In genomic region chr17:2344528-2344927, GRCh38 we compare ENCODE assay signal across 21 cellular contexts.
"Had no signal": no experiment of that assay in that cellular context is flagged by ENCODE, and none has a peak within 500 bp of the region (broad histone marks: within the 10 kb centered on the region; RNA-seq: fewer than 3 reads in every experiment).

No MANE protein-coding gene starts in this region.

- H3K27me3 Mint-ChIP-seq: naive B cell; stimulated activated memory B cell treated with anti-CD40 and anti-IgM and Interleukin-4, amounts not matched to agents 10 μg/mL and 1 μg/mL and 100 μg/mL, for 72 hours had no signal

- H3K36me3 Mint-ChIP-seq: naive B cell had no signal

- H3K4me1 ChIP-seq: colonic mucosa had no signal

- H3K27ac Mint-ChIP-seq: nephron; stimulated activated memory B cell treated with anti-CD40 and anti-IgM and Interleukin-4, amounts not matched to agents 10 μg/mL and 1 μg/mL and 100 μg/mL, for 72 hours had no signal

- H3K4me3 ChIP-seq: colonic mucosa, esophagus squamous epithelium, heart left ventricle, lung, spleen, stomach, upper lobe of right lung, vagina had no signal

- H3K27me3 ChIP-seq: colonic mucosa, esophagus squamous epithelium, heart left ventricle, spleen, stomach, upper lobe of right lung, vagina had no signal

- H3K9me3 Mint-ChIP-seq: naive B cell; nephron; stimulated activated memory B cell treated with anti-CD40 and anti-IgM and Interleukin-4, amounts not matched to agents 10 μg/mL and 1 μg/mL and 100 μg/mL, for 72 hours had no signal

- H3K9me3 ChIP-seq: colonic mucosa, esophagus squamous epithelium, heart left ventricle, spleen, stomach, upper lobe of right lung, vagina had no signal

- H3K27ac ChIP-seq: colonic mucosa, esophagus squamous epithelium, heart left ventricle, stomach, upper lobe of right lung, vagina had no signal

- DNase-seq: colonic mucosa; dermis blood vessel endothelial cell; esophagus squamous epithelium; heart left ventricle; hippocampal formation; left colon; left ventricle myocardium superior; mesenchymal stem cell; naive B cell; spleen; stimulated activated CD4-positive, alpha-beta T cell treated with anti-CD3 and anti-CD28 coated beads, Interleukin-15, amount 100 ng/mL, for 24 hours; stimulated activated CD4-positive, alpha-beta T cell treated with anti-CD3 and anti-CD28 coated beads, Interleukin-1b, Interleukin-23, amount 100 ng/mL, for 48 hours; stimulated activated CD4-positive, alpha-beta T cell treated with anti-CD3 and anti-CD28 coated beads, Interleukin-4, amount 100 ng/mL, for 24 hours; stomach; substantia nigra; upper lobe of right lung had no signal

- ATAC-seq: heart left ventricle; left colon; left ventricle myocardium superior; sciatic nerve; stimulated activated memory B cell treated with anti-CD40 and anti-IgM and Interleukin-4, amounts not matched to agents 10 μg/mL and 1 μg/mL and 100 μg/mL, for 72 hours; upper lobe of right lung had no signal

- H3K4me3 Mint-ChIP-seq: naive B cell; nephron; stimulated activated memory B cell treated with anti-CD40 and anti-IgM and Interleukin-4, amounts not matched to agents 10 μg/mL and 1 μg/mL and 100 μg/mL, for 72 hours had no signal

- H3K4me1 Mint-ChIP-seq: stimulated activated memory B cell treated with anti-CD40 and anti-IgM and Interleukin-4, amounts not matched to agents 10 μg/mL and 1 μg/mL and 100 μg/mL, for 72 hours had no signal

- H3K36me3 ChIP-seq: colonic mucosa had no signal
